20 cellular contexts compared by ENCODE assay signal in the genomic region with DNA sequence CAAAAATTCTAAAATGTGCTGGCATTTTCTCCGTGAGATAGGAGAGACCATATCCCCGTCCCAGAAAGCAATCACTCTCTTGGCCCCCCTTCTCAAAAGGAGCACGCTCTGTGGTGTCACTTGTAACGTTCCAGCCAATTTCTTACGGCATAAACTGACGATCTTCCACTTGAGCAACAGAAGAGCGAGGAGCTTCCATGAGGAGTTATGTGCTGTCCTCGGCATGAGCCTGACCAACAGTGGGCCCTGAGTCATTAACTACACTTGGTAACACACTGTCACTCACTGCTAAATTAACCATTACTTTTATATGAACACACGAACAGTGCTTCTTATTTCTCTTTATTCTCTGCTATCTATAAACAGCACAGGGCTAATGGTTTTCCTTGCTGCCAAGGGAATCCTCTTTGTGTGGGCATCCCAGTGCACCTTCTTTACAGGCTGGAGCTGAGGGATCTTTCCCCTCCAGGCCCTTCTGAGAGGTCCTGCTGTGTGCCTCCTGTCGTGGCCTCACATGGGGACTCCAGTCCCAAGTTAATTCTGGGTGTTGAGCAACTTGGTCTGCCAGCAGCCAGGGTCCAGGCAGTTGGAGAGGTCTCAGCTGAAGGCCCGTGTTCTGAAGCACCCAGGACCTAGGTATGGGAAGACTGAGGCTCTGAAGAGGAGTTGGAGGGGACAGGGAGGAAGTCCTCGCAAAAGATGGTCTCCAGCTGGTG. TPM values are rescaled to one million over a fixed set of nuclear protein-coding genes. Genes with fewer than 3 reads are reported as not detected.
"Had no signal": no experiment of that assay in that cellular context is flagged by ENCODE, and none has a peak within 500 bp of the region (broad histone marks: within the 10 kb centered on the region; RNA-seq: fewer than 3 reads in every experiment).

No MANE protein-coding gene starts in this region.

- H3K9me3 ChIP-seq: colonic mucosa, mucosa of descending colon, pancreas had no signal

- H3K27me3 ChIP-seq: brain microvascular endothelial cell, colonic mucosa, pancreas had no signal

- H3K36me3 ChIP-seq: brain microvascular endothelial cell, colonic mucosa, gastroesophageal sphincter, heart right ventricle, pancreas, tibial nerve had no signal

- DNase-seq: activated CD4-positive, alpha-beta T cell treated with anti-CD3 and anti-CD28 coated beads, Interleukin-2, amount 10 ng/mL, durations not matched to agents 24 days and 14 days; activated CD8-positive, alpha-beta memory T cell treated with anti-CD3 and anti-CD28 coated beads, Interleukin-2, amount 50 U/mL, for 4 hours; activated naive CD4-positive, alpha-beta T cell treated with anti-CD3 and anti-CD28 coated beads for 36 hours; activated T-cell treated with anti-CD3 and anti-CD28 coated beads, Interleukin-2, amount 50 U/mL, for 4 hours; brain microvascular endothelial cell; colonic mucosa; heart right ventricle; kidney glomerular epithelial cell; left ventricle myocardium superior; mucosa of descending colon; naive B cell; stimulated activated CD4-positive, alpha-beta T cell treated with anti-CD3 and anti-CD28 coated beads, Interleukin-12 subunit alpha, Interleukin-12 subunit beta, amount 100 ng/mL, for 4 hours; stimulated activated naive CD8-positive, alpha-beta T cell treated with anti-CD3 and anti-CD28 coated beads, Interleukin-15, Interleukin-2, amounts not matched to agents 100 U/mL and 50 U/mL, for 24 hours; T1000 had no signal

- H3K4me1 ChIP-seq: colonic mucosa, gastroesophageal sphincter, heart right ventricle, pancreas, tibial nerve had no signal

- H3K4me1 Mint-ChIP-seq: activated CD4-positive, alpha-beta T cell treated with anti-CD3 and anti-CD28 coated beads, Interleukin-2, amount 10 ng/mL, durations not matched to agents 24 days and 14 days; central memory CD8-positive, alpha-beta T cell; memory B cell; naive B cell had no signal

- H3K27ac ChIP-seq: brain microvascular endothelial cell, colonic mucosa, gastroesophageal sphincter, heart right ventricle, pancreas, tibial nerve had no signal

- H3K9me3 Mint-ChIP-seq: activated CD4-positive, alpha-beta T cell treated with anti-CD3 and anti-CD28 coated beads, Interleukin-2, amount 10 ng/mL, durations not matched to agents 24 days and 14 days; activated naive CD4-positive, alpha-beta T cell treated with anti-CD3 and anti-CD28 coated beads for 36 hours; central memory CD8-positive, alpha-beta T cell had no signal

- ATAC-seq: activated T-cell treated with anti-CD3 and anti-CD28 coated beads, Interleukin-2, amount 50 U/mL, for 4 hours; gastroesophageal sphincter; heart right ventricle; left ventricle myocardium superior; stimulated activated naive CD8-positive, alpha-beta T cell treated with anti-CD3 and anti-CD28 coated beads, Interleukin-15, Interleukin-2, amounts not matched to agents 100 U/mL and 50 U/mL, for 24 hours had no signal

- H3K36me3 Mint-ChIP-seq: memory B cell had no signal

- H3K4me3 ChIP-seq: colonic mucosa, gastroesophageal sphincter, heart right ventricle, mucosa of descending colon, pancreas, tibial nerve had no signal

- H3K4me3 Mint-ChIP-seq: activated CD4-positive, alpha-beta T cell treated with anti-CD3 and anti-CD28 coated beads, Interleukin-2, amount 10 ng/mL, durations not matched to agents 24 days and 14 days; activated naive CD4-positive, alpha-beta T cell treated with anti-CD3 and anti-CD28 coated beads for 36 hours; activated T-cell treated with anti-CD3 and anti-CD28 coated beads, Interleukin-2, amount 50 U/mL, for 4 hours; central memory CD8-positive, alpha-beta T cell; memory B cell; naive B cell had no signal

- H3K27ac Mint-ChIP-seq: activated CD4-positive, alpha-beta T cell treated with anti-CD3 and anti-CD28 coated beads, Interleukin-2, amount 10 ng/mL, durations not matched to agents 24 days and 14 days; activated naive CD4-positive, alpha-beta T cell treated with anti-CD3 and anti-CD28 coated beads for 36 hours; memory B cell; naive B cell had no signal

RNA-seq across cellular contexts. Expression of a gene that starts 9.4 kb away (rescaled TPM):
- total RNA-seq: activated CD4-positive, alpha-beta T cell treated with anti-CD3 and anti-CD28 coated beads, Interleukin-2, amount 10 ng/mL, durations not matched to agents 24 days and 14 days; activated naive CD4-positive, alpha-beta T cell treated with anti-CD3 and anti-CD28 coated beads for 36 hours; colonic mucosa; gastroesophageal sphincter; mucosa of descending colon had no signal

RNA-seq across cellular contexts. Expression of a gene that starts 39.3 kb away (rescaled TPM):
- total RNA-seq: activated CD4-positive, alpha-beta T cell treated with anti-CD3 and anti-CD28 coated beads, Interleukin-2, amount 10 ng/mL, durations not matched to agents 24 days and 14 days; T-helper 1 cell treated with Interleukin-12 subunit alpha and Interleukin-12 subunit beta and Interleukin-4 antibody, amounts not matched to agents 30 ng/mL and 1 ng/mL, for 36 hours had no signal
